10 cellular contexts compared by ENCODE assay signal in genomic region chr1:90675161-90675847, GRCh38. TPM values are rescaled to one million over a fixed set of nuclear protein-coding genes. Genes with fewer than 3 reads are reported as not detected.
"Had no signal": no experiment of that assay in that cellular context is flagged by ENCODE, and none has a peak within 500 bp of the region (broad histone marks: within the 10 kb centered on the region; RNA-seq: fewer than 3 reads in every experiment).

No MANE protein-coding gene starts in this region.

- H3K27ac ChIP-seq: HL-60, KMS-11 had no signal

- ATAC-seq: HepG2, K562 had no signal

- H3K36me3 Mint-ChIP-seq: IgD-negative memory B cell had no signal

- DNase-seq: IMR-90, KBM-7, KG1 had no signal

- H3K4me3 ChIP-seq: K562 had no signal

- H3K4me3 Mint-ChIP-seq: IgD-negative memory B cell had no signal

- H3K4me1 Mint-ChIP-seq: IgD-negative memory B cell had no signal

RNA-seq across cellular contexts. Expression of gene BARHL2, which starts 41.8 kb away (rescaled TPM):
- total RNA-seq: HepG2, HT-29, HT1080, IMR-90 had no signal
- polyA plus RNA-seq: HepG2, IgD-negative memory B cell, IMR-90 had no signal
